Comparison of ENCODE assay signal across 22 cellular contexts in genomic region chr11:20639688-20640087, GRCh38. TPM values are rescaled to one million over a fixed set of nuclear protein-coding genes. Genes with fewer than 3 reads are reported as not detected.
A peak's percentile ranks its signal among the peaks of the same experiment; 100 is the strongest.
DNase-seq lines count a peak whose midpoint lies in the region; ATAC-seq and TF ChIP-seq lines count a peak whose summit lies in the region.
"Had no signal": no experiment of that assay in that cellular context is flagged by ENCODE, and none has a peak within 500 bp of the region (broad histone marks: within the 10 kb centered on the region; RNA-seq: fewer than 3 reads in every experiment).

No MANE protein-coding gene starts in this region.

- no peak overlapping the region for H2AFZ ChIP-seq in Karpas-422 (ENCODE audit: low read length)
- H2AFZ ChIP-seq: GM23248 had no signal

- no peaks in the 10 kb centered on the region for H3K36me3 ChIP-seq in Karpas-422 (ENCODE audit: insufficient read depth, low read length)
- H3K36me3 ChIP-seq: BLaER1 had no signal

- no peak for TF ChIP-seq CTCF in coronary artery (IDR thresholded peaks at IDR 0.05)

- no peaks in the 10 kb centered on the region for H3K27me3 ChIP-seq in Karpas-422 (ENCODE audit: low read length)
- H3K27me3 ChIP-seq: BLaER1 had no signal

- H3K27ac Mint-ChIP-seq in activated CD8-positive, alpha-beta T cell treated with anti-CD3 and anti-CD28 coated beads, Interleukin-2, amount 10 ng/mL, durations not matched to agents 7 days and 5 days: no peak overlapping the region
- H3K27ac Mint-ChIP-seq: B cell; CD4-positive, CD25-positive, alpha-beta regulatory T cell; CD8-positive, alpha-beta T cell had no signal

- H4K20me1 ChIP-seq in Karpas-422 (ENCODE audit: insufficient read depth, low read depth, low read length): no peaks in the 10 kb centered on the region
- H4K20me1 ChIP-seq: BLaER1 had no signal

- H3K9me3 ChIP-seq in Karpas-422 (ENCODE audit: low read length): no peaks in the 10 kb centered on the region
- H3K9me3 ChIP-seq: Caco-2 had no signal

- no peaks in the 10 kb centered on the region for H3K36me3 Mint-ChIP-seq in activated CD8-positive, alpha-beta T cell treated with anti-CD3 and anti-CD28 coated beads, Interleukin-2, amount 10 ng/mL, durations not matched to agents 7 days and 5 days (ENCODE audit: low read depth)
- H3K36me3 Mint-ChIP-seq: CD4-positive, CD25-positive, alpha-beta regulatory T cell; CD8-positive, alpha-beta T cell had no signal

- H3K27me3 Mint-ChIP-seq in activated CD8-positive, alpha-beta T cell treated with anti-CD3 and anti-CD28 coated beads, Interleukin-2, amount 10 ng/mL, durations not matched to agents 7 days and 5 days (ENCODE audit: low read depth): peaks cover 10% of the 10 kb centered on the region

- H3K4me2 ChIP-seq in Karpas-422 (ENCODE audit: low read depth, low read length, poor library complexity, severe bottlenecking): no peak overlapping the region
- H3K4me2 ChIP-seq: BLaER1 had no signal

- no peak for ATAC-seq in activated CD8-positive, alpha-beta T cell treated with anti-CD3 and anti-CD28 coated beads, Interleukin-2, amount 10 ng/mL, durations not matched to agents 7 days and 5 days
- no peak for ATAC-seq in HG03025 (IDR thresholded peaks at IDR 0.05; ENCODE audit: low FRiP score, unreplicated experiment)
- ATAC-seq: CD8-positive, alpha-beta T cell had no signal

- H3K9me3 Mint-ChIP-seq in activated CD8-positive, alpha-beta T cell treated with anti-CD3 and anti-CD28 coated beads, Interleukin-2, amount 10 ng/mL, durations not matched to agents 7 days and 5 days (ENCODE audit: insufficient read depth): no peaks in the 10 kb centered on the region
- H3K9me3 Mint-ChIP-seq: CD8-positive, alpha-beta T cell had no signal

- H3K27ac ChIP-seq in Karpas-422 (ENCODE audit: low read length) (no peak overlapping the region), coronary artery (no peak overlapping the region)
- H3K27ac ChIP-seq: 22Rv1, BLaER1, C4-2B, GM23248 had no signal

- no peak overlapping the region for H3K4me3 Mint-ChIP-seq in activated CD8-positive, alpha-beta T cell treated with anti-CD3 and anti-CD28 coated beads, Interleukin-2, amount 10 ng/mL, durations not matched to agents 7 days and 5 days
- H3K4me3 Mint-ChIP-seq: B cell; CD4-positive, CD25-positive, alpha-beta regulatory T cell; CD8-positive, alpha-beta T cell had no signal

- H3K9me2 ChIP-seq in Karpas-422 (replicated peaks; ENCODE audit: insufficient read depth, low read length): no peaks in the 10 kb centered on the region

- DNase-seq in NCI-H82 (lab: John Stamatoyannopoulos, UW): peak; percentile 5
- DNase-seq in NCI-H82 treated with DMSO at 0.1 percent for 48 hours (lab: John Stamatoyannopoulos, UW; ENCODE audit: unreplicated experiment): no peak
- peak; percentile 81 for DNase-seq in DMS 273 (lab: John Stamatoyannopoulos, UW; ENCODE audit: unreplicated experiment)
- peak; percentile 36 for DNase-seq in Karpas-422
- peak; percentile 5 for DNase-seq in coronary artery (ENCODE audit: low spot score)
- DNase-seq in stimulated activated CD8-positive, alpha-beta memory T cell treated with anti-CD3 and anti-CD28 coated beads, Interleukin-4, amount 100 ng/mL, for 48 hours: no peak
- no peak for DNase-seq in activated CD8-positive, alpha-beta T cell treated with anti-CD3 and anti-CD28 coated beads, Interleukin-2, amount 10 ng/mL, durations not matched to agents 7 days and 5 days
- DNase-seq: Caco-2; CD4-positive, CD25-positive, alpha-beta regulatory T cell; CD8-positive, alpha-beta T cell; DMS53; DMS79 treated with DMSO at 0.1 percent for 48 hours; GM23248; H7; HCEC 1CT had no signal

- POLR2A ChIA-PET in activated CD8-positive, alpha-beta T cell treated with anti-CD3 and anti-CD28 coated beads, Interleukin-2, amount 10 ng/mL, durations not matched to agents 7 days and 5 days (lab: Charles Lee): no interaction called here

- H3K4me3 ChIP-seq in Karpas-422 (ENCODE audit: low read length): no peak overlapping the region
- H3K4me3 ChIP-seq in coronary artery: no peak overlapping the region
- H3K4me3 ChIP-seq: BLaER1, GM23248 had no signal

- no peaks in the 10 kb centered on the region for H3K4me1 ChIP-seq in Karpas-422 (ENCODE audit: low read length)
- H3K4me1 ChIP-seq: Caco-2 had no signal

- no peak overlapping the region for H3K9ac ChIP-seq in Karpas-422 (ENCODE audit: low read length)
- H3K9ac ChIP-seq: BLaER1, GM23248 had no signal

- H3K4me1 Mint-ChIP-seq in activated CD8-positive, alpha-beta T cell treated with anti-CD3 and anti-CD28 coated beads, Interleukin-2, amount 10 ng/mL, durations not matched to agents 7 days and 5 days (ENCODE audit: low read depth): no peaks in the 10 kb centered on the region
- H3K4me1 Mint-ChIP-seq: B cell; CD4-positive, CD25-positive, alpha-beta regulatory T cell had no signal

- H3K79me2 ChIP-seq in Karpas-422 (ENCODE audit: low read length): no peaks in the 10 kb centered on the region

- CTCF ChIA-PET in activated CD8-positive, alpha-beta T cell treated with anti-CD3 and anti-CD28 coated beads, Interleukin-2, amount 10 ng/mL, durations not matched to agents 7 days and 5 days (lab: Charles Lee): interaction anchor here (2.0 kb wide), 1 partner anchor 8 kb away, joined by 9 read pairs; no protein-coding TSS in a partner anchor

RNA-seq across cellular contexts. Expression of gene NELL1, which starts 29.7 kb away (rescaled TPM):
- 0.19 and 0.25 TPM in 2 replicates for total RNA-seq in Karpas-422 (2014; rRNA removed; shearing (Covaris generic); ENCODE audit: low replicate concordance)
- not detected for total RNA-seq in activated CD8-positive, alpha-beta T cell treated with anti-CD3 and anti-CD28 coated beads, Interleukin-2, amount 10 ng/mL, durations not matched to agents 7 days and 5 days
- total RNA-seq: B cell; Caco-2; CD4-positive, CD25-positive, alpha-beta regulatory T cell; CD8-positive, alpha-beta T cell; Daoy; GM23248; H1 had no signal

RNA-seq across cellular contexts. Expression of gene SLC6A5, which starts 40.3 kb away (rescaled TPM):
- not detected in 2 replicates for total RNA-seq in Karpas-422 (2014; rRNA removed; shearing (Covaris generic); ENCODE audit: low replicate concordance)
- not detected for total RNA-seq in activated CD8-positive, alpha-beta T cell treated with anti-CD3 and anti-CD28 coated beads, Interleukin-2, amount 10 ng/mL, durations not matched to agents 7 days and 5 days
- total RNA-seq: B cell; Caco-2; CD4-positive, CD25-positive, alpha-beta regulatory T cell; CD8-positive, alpha-beta T cell; Daoy; GM23248; H1; H7 had no signal

Comparison
In these comparisons a context has a peak if more than half of its experiments do, and no peak if none do; other contexts are left out.
1. DNase-seq: peak in NCI-H82 (single experiment), DMS 273 (single experiment), Karpas-422 (single experiment) and coronary artery (single experiment); none in NCI-H82 treated with DMSO at 0.1 percent for 48 hours (single experiment), stimulated activated CD8-positive, alpha-beta memory T cell treated with anti-CD3 and anti-CD28 coated beads, Interleukin-4, amount 100 ng/mL, for 48 hours (single experiment) and activated CD8-positive, alpha-beta T cell treated with anti-CD3 and anti-CD28 coated beads, Interleukin-2, amount 10 ng/mL, durations not matched to agents 7 days and 5 days (single experiment).